2 cellular contexts compared by ENCODE assay signal in the genomic region with DNA sequence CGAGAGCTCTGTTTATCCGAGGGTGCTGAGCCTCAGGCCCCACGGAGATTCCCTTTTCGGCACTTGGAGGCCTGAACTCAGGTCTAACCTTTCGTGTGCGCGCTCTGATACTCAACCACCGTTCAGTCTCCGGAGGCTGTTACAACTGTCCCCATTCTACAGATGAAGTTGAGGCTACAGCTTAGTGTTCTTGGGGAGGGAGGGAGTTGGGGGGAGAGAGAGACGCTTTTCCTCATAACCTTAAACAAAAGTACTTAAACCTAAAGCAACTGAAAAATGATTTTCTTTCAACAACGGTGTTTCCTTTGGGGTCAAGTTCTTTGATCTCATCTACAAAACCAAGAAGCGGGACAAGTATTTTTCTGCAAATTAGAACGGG.
TF ChIP-seq lines count a peak whose summit lies in the region.

No MANE protein-coding gene starts in this region.

TF ChIP-seq in A549, 52 proteins besides CTCF, POLR2A, EP300 and RAD21 (continued from another document):
- no peak for TF ChIP-seq PBX3 (IDR thresholded peaks at IDR 0.05)
- TF ChIP-seq MAX (IDR thresholded peaks at IDR 0.05), result no peak
- no peak for TF ChIP-seq ESRRA (IDR thresholded peaks at IDR 0.05; ENCODE audit: borderline replicate concordance, low read length)
- no peak for TF ChIP-seq MYC (IDR thresholded peaks at IDR 0.05; ENCODE audit: borderline replicate concordance, low read length)
- TF ChIP-seq, protein P1, sequence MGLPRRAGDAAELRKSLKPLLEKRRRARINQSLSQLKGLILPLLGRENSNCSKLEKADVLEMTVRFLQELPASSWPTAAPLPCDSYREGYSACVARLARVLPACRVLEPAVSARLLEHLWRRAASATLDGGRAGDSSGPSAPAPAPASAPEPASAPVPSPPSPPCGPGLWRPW (IDR thresholded peaks at IDR 0.05), result no peak
- TF ChIP-seq, protein P2, sequence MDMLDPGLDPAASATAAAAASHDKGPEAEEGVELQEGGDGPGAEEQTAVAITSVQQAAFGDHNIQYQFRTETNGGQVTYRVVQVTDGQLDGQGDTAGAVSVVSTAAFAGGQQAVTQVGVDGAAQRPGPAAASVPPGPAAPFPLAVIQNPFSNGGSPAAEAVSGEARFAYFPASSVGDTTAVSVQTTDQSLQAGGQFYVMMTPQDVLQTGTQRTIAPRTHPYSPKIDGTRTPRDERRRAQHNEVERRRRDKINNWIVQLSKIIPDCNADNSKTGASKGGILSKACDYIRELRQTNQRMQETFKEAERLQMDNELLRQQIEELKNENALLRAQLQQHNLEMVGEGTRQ (IDR thresholded peaks at IDR 0.05), result no peak
- no peak for TF ChIP-seq CHD4 (IDR thresholded peaks at IDR 0.05; ENCODE audit: borderline replicate concordance)

TF ChIP-seq in HCT116, 20 proteins besides CTCF, POLR2A, EP300 and RAD21 (continued from another document):
- TF ChIP-seq, protein P3, sequence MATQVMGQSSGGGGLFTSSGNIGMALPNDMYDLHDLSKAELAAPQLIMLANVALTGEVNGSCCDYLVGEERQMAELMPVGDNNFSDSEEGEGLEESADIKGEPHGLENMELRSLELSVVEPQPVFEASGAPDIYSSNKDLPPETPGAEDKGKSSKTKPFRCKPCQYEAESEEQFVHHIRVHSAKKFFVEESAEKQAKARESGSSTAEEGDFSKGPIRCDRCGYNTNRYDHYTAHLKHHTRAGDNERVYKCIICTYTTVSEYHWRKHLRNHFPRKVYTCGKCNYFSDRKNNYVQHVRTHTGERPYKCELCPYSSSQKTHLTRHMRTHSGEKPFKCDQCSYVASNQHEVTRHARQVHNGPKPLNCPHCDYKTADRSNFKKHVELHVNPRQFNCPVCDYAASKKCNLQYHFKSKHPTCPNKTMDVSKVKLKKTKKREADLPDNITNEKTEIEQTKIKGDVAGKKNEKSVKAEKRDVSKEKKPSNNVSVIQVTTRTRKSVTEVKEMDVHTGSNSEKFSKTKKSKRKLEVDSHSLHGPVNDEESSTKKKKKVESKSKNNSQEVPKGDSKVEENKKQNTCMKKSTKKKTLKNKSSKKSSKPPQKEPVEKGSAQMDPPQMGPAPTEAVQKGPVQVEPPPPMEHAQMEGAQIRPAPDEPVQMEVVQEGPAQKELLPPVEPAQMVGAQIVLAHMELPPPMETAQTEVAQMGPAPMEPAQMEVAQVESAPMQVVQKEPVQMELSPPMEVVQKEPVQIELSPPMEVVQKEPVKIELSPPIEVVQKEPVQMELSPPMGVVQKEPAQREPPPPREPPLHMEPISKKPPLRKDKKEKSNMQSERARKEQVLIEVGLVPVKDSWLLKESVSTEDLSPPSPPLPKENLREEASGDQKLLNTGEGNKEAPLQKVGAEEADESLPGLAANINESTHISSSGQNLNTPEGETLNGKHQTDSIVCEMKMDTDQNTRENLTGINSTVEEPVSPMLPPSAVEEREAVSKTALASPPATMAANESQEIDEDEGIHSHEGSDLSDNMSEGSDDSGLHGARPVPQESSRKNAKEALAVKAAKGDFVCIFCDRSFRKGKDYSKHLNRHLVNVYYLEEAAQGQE (IDR thresholded peaks at IDR 0.05; ENCODE audit: low read depth), result no peak
- no peak for TF ChIP-seq FOSL1 (IDR thresholded peaks at IDR 0.05; ENCODE audit: low read depth)
- no peak for TF ChIP-seq ZNF274 (IDR thresholded peaks at IDR 0.05; ENCODE audit: low read depth, low read length)
- TF ChIP-seq EZH2 (IDR thresholded peaks at IDR 0.05), result no peak
- TF ChIP-seq SP1 (IDR thresholded peaks at IDR 0.05; ENCODE audit: low read depth), result no peak
- TF ChIP-seq SIN3A (IDR thresholded peaks at IDR 0.05; ENCODE audit: low read depth), result no peak
- no peak for TF ChIP-seq JUND (IDR thresholded peaks at IDR 0.05)
